20 cellular contexts compared by ENCODE assay signal in the genomic region with DNA sequence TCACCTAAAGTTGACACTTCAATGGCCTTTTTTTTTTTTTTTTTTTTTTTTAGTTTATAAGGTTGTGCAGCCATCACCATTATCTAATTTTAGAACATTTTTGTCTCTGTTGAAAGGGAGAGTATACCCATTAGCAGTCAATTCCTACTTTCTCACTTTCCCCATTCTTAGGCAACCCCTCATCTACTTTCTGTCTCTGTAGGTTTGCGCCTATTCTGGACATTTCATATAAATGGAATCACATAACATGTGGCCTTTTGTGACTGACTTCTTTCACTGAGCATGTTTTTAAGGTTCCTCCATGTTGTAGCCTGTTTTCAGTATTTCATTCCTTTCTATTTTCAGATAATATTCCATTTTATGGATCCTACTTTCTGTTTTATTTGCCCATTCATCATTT.
"Had no signal": no experiment of that assay in that cellular context is flagged by ENCODE, and none has a peak within 500 bp of the region (broad histone marks: within the 10 kb centered on the region; RNA-seq: fewer than 3 reads in every experiment).

No MANE protein-coding gene starts in this region.

- H3K9ac ChIP-seq: SK-N-SH had no signal

- DNase-seq: KBM-7, MV-4-11, NCI-H1048, NCI-H1105, NCI-H1417, NCI-H1436 treated with DMSO at 0.1 percent for 48 hours, NCI-H1694 treated with DMSO at 0.1 percent for 48 hours, NCI-H1930, NCI-H2081, NCI-H2107, NCI-H2227 treated with DMSO at 0.1 percent for 48 hours, NCI-H524, NCI-H69, NCI-H774, SHP77, SK-N-SH, SW 1271 had no signal

- H3K4me2 ChIP-seq: SK-N-SH had no signal

- H3K27ac ChIP-seq: HL-60, RWPE1 had no signal

- H3K9me3 ChIP-seq: SK-N-SH had no signal

- FAIRE-seq: HTR-8/SVneo had no signal
